ENCODE assay signal across 12 cellular contexts in genomic region chr14:93150227-93151206, GRCh38. TPM values are rescaled to one million over a fixed set of nuclear protein-coding genes. Genes with fewer than 3 reads are reported as not detected.
A peak's percentile ranks its signal among the peaks of the same experiment; 100 is the strongest.
DNase-seq lines count a peak whose midpoint lies in the region; ATAC-seq, FAIRE-seq and TF ChIP-seq lines count a peak whose summit lies in the region.
"Had no signal": no experiment of that assay in that cellular context is flagged by ENCODE, and none has a peak within 500 bp of the region (broad histone marks: within the 10 kb centered on the region; RNA-seq: fewer than 3 reads in every experiment).

No MANE protein-coding gene starts in this region.

- H3K79me2 ChIP-seq in endothelial cell of umbilical vein (ENCODE audit: control insufficient read depth, insufficient read depth, low read length): no peaks in the 10 kb centered on the region

- DNase-seq in Calu3 (peak; percentile 68), MV-4-11 (lab: John Stamatoyannopoulos, UW) (peak; percentile 77), endothelial cell of umbilical vein (ENCODE audit: low read depth, low spot score) (peak; percentile 18), NCI-H2107 (lab: John Stamatoyannopoulos, UW) (no peak), HCEC 1CT (no peak)
- DNase-seq: NCI-H1436; stimulated activated CD4-positive, alpha-beta T cell treated with anti-CD3 and anti-CD28 coated beads, Interleukin-4, amount 100 ng/mL, for 4 hours had no signal

- no peaks in the 10 kb centered on the region for H3K9me1 ChIP-seq in endothelial cell of umbilical vein (replicated peaks; ENCODE audit: control insufficient read depth, extremely low read depth, insufficient read depth, low read length)

- ATAC-seq in HG03025 (IDR thresholded peaks at IDR 0.05; ENCODE audit: low FRiP score, unreplicated experiment) (no peak), GM21619 (IDR thresholded peaks at IDR 0.05; ENCODE audit: unreplicated experiment) (no peak)

- H2AFZ ChIP-seq in endothelial cell of umbilical vein (ENCODE audit: low read depth, low read length): no peak overlapping the region

- H3K27me3 Mint-ChIP-seq in Calu3 (ENCODE audit: unreplicated experiment): no peaks in the 10 kb centered on the region

- CTCF ChIA-PET in Calu3 (lab: Charles Lee) (no interaction called here), endothelial cell of umbilical vein (lab: Charles Lee) (interaction anchor here (1.0 kb wide), 1 partner anchor 11 kb away, joined by 3 read pairs; no protein-coding TSS in a partner anchor)

- no peak overlapping the region for H3K4me3 Mint-ChIP-seq in Calu3 (ENCODE audit: low read depth, unreplicated experiment)

- no peaks in the 10 kb centered on the region for H4K20me1 ChIP-seq in endothelial cell of umbilical vein (replicated peaks; ENCODE audit: control insufficient read depth, extremely low read depth, insufficient read depth, low read length)

- H3K4me1 Mint-ChIP-seq in Calu3 (ENCODE audit: low read depth, unreplicated experiment): peaks cover 16% of the 10 kb centered on the region

- H3K4me3 ChIP-seq in endothelial cell of umbilical vein (replicated peaks in 1 of 3; ENCODE audit: insufficient read depth in 1 of 3, low read depth in 1 of 3, low read length in 3 of 3): no peak overlapping the region
- peak overlapping the region in 1 of 2 experiments; percentile 14 for H3K4me3 ChIP-seq in neutrophil (ENCODE audit: low read depth in 1 of 2, low read length in 1 of 2)
- H3K4me3 ChIP-seq: esophagus muscularis mucosa had no signal

- no peak overlapping the region for H3K27ac ChIP-seq in endothelial cell of umbilical vein (ENCODE audit: insufficient read depth, low read depth, low read length)
- peak overlapping the region; percentile 41 for H3K27ac ChIP-seq in neutrophil
- H3K27ac ChIP-seq: esophagus muscularis mucosa had no signal

- no peak for FAIRE-seq in endothelial cell of umbilical vein (lab: Jason Lieb, UNC)
- FAIRE-seq: islet of Langerhans had no signal

- H3K4me2 ChIP-seq in endothelial cell of umbilical vein (ENCODE audit: insufficient read depth, low read length): no peak overlapping the region

- H3K27ac Mint-ChIP-seq in Calu3 (ENCODE audit: unreplicated experiment): no peak overlapping the region

- no peak overlapping the region for H3K9ac ChIP-seq in endothelial cell of umbilical vein (replicated peaks; ENCODE audit: extremely low read depth, insufficient read depth, low read length)

- BruUV-seq in Calu3 (replicated peaks; lab: Mats Ljungman, UMichigan): no TSS peak
- BruUV-seq in endothelial cell of umbilical vein (replicated peaks; lab: Mats Ljungman, UMichigan): no TSS peak

- TF ChIP-seq POLR2A in endothelial cell of umbilical vein (IDR thresholded peaks at IDR 0.05; ENCODE audit: low read depth, low read length): no peak

- H3K4me1 ChIP-seq in endothelial cell of umbilical vein (ENCODE audit: control insufficient read depth, extremely low read depth, insufficient read depth, low read length) (no peaks in the 10 kb centered on the region), neutrophil (ENCODE audit: control insufficient read depth in 1 of 2, insufficient read depth in 1 of 2, low read depth in 1 of 2, low read length in 1 of 2) (peaks cover 17 to 20% of the 10 kb centered on the region in 2 experiments)
- H3K4me1 ChIP-seq: esophagus muscularis mucosa had no signal

- dilution Hi-C loops in endothelial cell of umbilical vein (cut with MboI; ENCODE audit: extremely low pct_ligation_motif_present, low sequenced_read_pairs): no loop called here

- H3K36me3 Mint-ChIP-seq in Calu3 (ENCODE audit: insufficient read depth, unreplicated experiment): no peaks in the 10 kb centered on the region

- H3K27me3 ChIP-seq in endothelial cell of umbilical vein (ENCODE audit: control insufficient read depth in 2 of 2, insufficient read depth in 2 of 2, low read length in 2 of 2) (no peaks in the 10 kb centered on the region), neutrophil (no peaks in the 10 kb centered on the region)
- H3K27me3 ChIP-seq: esophagus muscularis mucosa had no signal

- intact Hi-C loops in Calu3 (cut with micrococcal nuclease; ENCODE audit: unreplicated experiment): loop anchor here (5.0 kb wide), 1 partner anchor 268 kb away; no protein-coding TSS in a partner anchor
- intact Hi-C loops in endothelial cell of umbilical vein (cut with micrococcal nuclease): no loop called here

- no peaks in the 10 kb centered on the region for H3K36me3 ChIP-seq in endothelial cell of umbilical vein (ENCODE audit: control insufficient read depth in 2 of 2, extremely low read depth in 1 of 2, insufficient read depth in 2 of 2, low read length in 2 of 2)
- no peaks in the 10 kb centered on the region for H3K36me3 ChIP-seq in neutrophil
- H3K36me3 ChIP-seq: esophagus muscularis mucosa had no signal

- POLR2A ChIA-PET in endothelial cell of umbilical vein (lab: Charles Lee): no interaction called here

- no peak for TF ChIP-seq CTCF in Calu3 (IDR thresholded peaks at IDR 0.05; ENCODE audit: unreplicated experiment)
- no peak for TF ChIP-seq CTCF in endothelial cell of umbilical vein (IDR thresholded peaks at IDR 0.05; ENCODE audit: extremely low read depth in 1 of 2, insufficient read depth in 1 of 2, low read depth in 1 of 2, low read length in 2 of 2)
- TF ChIP-seq CTCF in neutrophil (IDR thresholded peaks at IDR 0.05): no peak

- H3K9me3 ChIP-seq in endothelial cell of umbilical vein (replicated peaks; ENCODE audit: control insufficient read depth, insufficient read depth, low read length): no peaks in the 10 kb centered on the region
- H3K9me3 ChIP-seq in neutrophil: no peaks in the 10 kb centered on the region
- H3K9me3 ChIP-seq: esophagus muscularis mucosa had no signal

- H3K9me3 Mint-ChIP-seq in Calu3 (ENCODE audit: low read depth, unreplicated experiment): no peaks in the 10 kb centered on the region

TF ChIP-seq in endothelial cell of umbilical vein, 7 proteins besides CTCF, POLR2A, EP300 and RAD21:
- no peak for TF ChIP-seq GATA2 (IDR thresholded peaks at IDR 0.05; ENCODE audit: insufficient read depth, insufficient read length, low read depth, low read length)

RNA-seq across cellular contexts. Expression of gene MOAP1, which starts 34.2 kb away (rescaled TPM):
- total RNA-seq in Calu3 (2022) (20.0 and 23.4 TPM in 2 replicates), endothelial cell of umbilical vein (15.0 and 16.6 TPM in 2 replicates)
- polyA plus RNA-seq in endothelial cell of umbilical vein: 19.8 and 21.0 TPM in 2 replicates
- 17.8 and 18.0 TPM in 2 replicates for polyA plus RNA-seq in endothelial cell of umbilical vein (2011; cell fraction: cytosol; rRNA removed)
- polyA plus RNA-seq in endothelial cell of umbilical vein (2011; cell fraction: nucleus; rRNA removed): 11.1 and 15.8 TPM in 2 replicates
- polyA plus RNA-seq in endothelial cell of umbilical vein (2012): 11.7 and 12.7 TPM in 2 replicates
- 9.6 and 10.8 TPM in 2 replicates for polyA minus RNA-seq in endothelial cell of umbilical vein
- 8.1 TPM for polyA minus RNA-seq in endothelial cell of umbilical vein (2011; cell fraction: cytosol; rRNA and poly(A)+ RNA removed)
- polyA minus RNA-seq in endothelial cell of umbilical vein (2011; cell fraction: nucleus; rRNA and poly(A)+ RNA removed): 5.9 and 8.6 TPM in 2 replicates

RNA-seq across cellular contexts. Expression of gene LYSET, which starts 34.6 kb away (rescaled TPM):
- total RNA-seq in Calu3 (2022): 21.3 and 22.7 TPM in 2 replicates
- 18.4 and 18.8 TPM in 2 replicates for total RNA-seq in endothelial cell of umbilical vein
- 13.0 and 14.3 TPM in 2 replicates for polyA plus RNA-seq in endothelial cell of umbilical vein
- polyA plus RNA-seq in endothelial cell of umbilical vein (2011; cell fraction: cytosol; rRNA removed): 10.0 and 10.4 TPM in 2 replicates
- 4.2 and 4.6 TPM in 2 replicates for polyA plus RNA-seq in endothelial cell of umbilical vein (2011; cell fraction: nucleus; rRNA removed)
- polyA plus RNA-seq in endothelial cell of umbilical vein (2012): 13.8 and 21.6 TPM in 2 replicates
- 11.6 and 12.6 TPM in 2 replicates for polyA minus RNA-seq in endothelial cell of umbilical vein
- 3.3 TPM for polyA minus RNA-seq in endothelial cell of umbilical vein (2011; cell fraction: cytosol; rRNA and poly(A)+ RNA removed)
- polyA minus RNA-seq in endothelial cell of umbilical vein (2011; cell fraction: nucleus; rRNA and poly(A)+ RNA removed): 5.8 and 6.3 TPM in 2 replicates

RNA-seq across cellular contexts. Expression of gene ITPK1, which starts 34.8 kb away (rescaled TPM):
- total RNA-seq in Calu3 (2022) (94.3 and 109 TPM in 2 replicates), endothelial cell of umbilical vein (38.9 and 51.8 TPM in 2 replicates)
- 39.6 and 44.2 TPM in 2 replicates for polyA plus RNA-seq in endothelial cell of umbilical vein
- polyA plus RNA-seq in endothelial cell of umbilical vein (2011; cell fraction: cytosol; rRNA removed): 43.6 and 45.8 TPM in 2 replicates
- polyA plus RNA-seq in endothelial cell of umbilical vein (2011; cell fraction: nucleus; rRNA removed): 44.9 and 45.1 TPM in 2 replicates
- polyA plus RNA-seq in endothelial cell of umbilical vein (2012): 32.8 and 34.1 TPM in 2 replicates
- polyA minus RNA-seq in endothelial cell of umbilical vein: 87.6 and 93.9 TPM in 2 replicates
- 75.1 TPM for polyA minus RNA-seq in endothelial cell of umbilical vein (2011; cell fraction: cytosol; rRNA and poly(A)+ RNA removed)
- 15.7 and 17.3 TPM in 2 replicates for polyA minus RNA-seq in endothelial cell of umbilical vein (2011; cell fraction: nucleus; rRNA and poly(A)+ RNA removed)

RNA-seq across cellular contexts. Expression of gene GON7, which starts 56.3 kb away (rescaled TPM):
- total RNA-seq in Calu3 (2022) (13.3 and 13.5 TPM in 2 replicates), endothelial cell of umbilical vein (11.1 and 11.5 TPM in 2 replicates)
- polyA plus RNA-seq in endothelial cell of umbilical vein: 3.7 and 5.5 TPM in 2 replicates
- polyA plus RNA-seq in endothelial cell of umbilical vein (2011; cell fraction: cytosol; rRNA removed): 7.4 and 10.5 TPM in 2 replicates
- 2.9 and 4.6 TPM in 2 replicates for polyA plus RNA-seq in endothelial cell of umbilical vein (2011; cell fraction: nucleus; rRNA removed)
- polyA plus RNA-seq in endothelial cell of umbilical vein (2012): 13.2 and 14.2 TPM in 2 replicates
- 1.5 and 2.8 TPM in 2 replicates for polyA minus RNA-seq in endothelial cell of umbilical vein
- polyA minus RNA-seq in endothelial cell of umbilical vein (2011; cell fraction: cytosol; rRNA and poly(A)+ RNA removed): 7.5 TPM
- 1.2 and 2.3 TPM in 2 replicates for polyA minus RNA-seq in endothelial cell of umbilical vein (2011; cell fraction: nucleus; rRNA and poly(A)+ RNA removed)

RNA-seq across cellular contexts. Expression of gene UBR7, which starts 56.5 kb away (rescaled TPM):
- total RNA-seq in Calu3 (2022) (16.3 and 20.3 TPM in 2 replicates), endothelial cell of umbilical vein (22.2 and 24.1 TPM in 2 replicates)
- polyA plus RNA-seq in endothelial cell of umbilical vein: 14.6 and 16.8 TPM in 2 replicates
- polyA plus RNA-seq in endothelial cell of umbilical vein (2011; cell fraction: cytosol; rRNA removed): 21.0 and 22.0 TPM in 2 replicates
- 15.2 and 18.0 TPM in 2 replicates for polyA plus RNA-seq in endothelial cell of umbilical vein (2011; cell fraction: nucleus; rRNA removed)
- 15.3 and 23.6 TPM in 2 replicates for polyA plus RNA-seq in endothelial cell of umbilical vein (2012)
- polyA minus RNA-seq in endothelial cell of umbilical vein: 14.3 and 16.2 TPM in 2 replicates
- polyA minus RNA-seq in endothelial cell of umbilical vein (2011; cell fraction: cytosol; rRNA and poly(A)+ RNA removed): 26.0 TPM
- 8.3 and 9.6 TPM in 2 replicates for polyA minus RNA-seq in endothelial cell of umbilical vein (2011; cell fraction: nucleus; rRNA and poly(A)+ RNA removed)

Comparison
In these comparisons a context has a peak if more than half of its experiments do, and no peak if none do; other contexts are left out.
1. DNase-seq: peak in Calu3 (single experiment), MV-4-11 (single experiment) and endothelial cell of umbilical vein (single experiment); none in NCI-H2107 (single experiment) and HCEC 1CT (single experiment).